Comparison of ENCODE assay signal across 16 cellular contexts in genomic region chr5:178215263-178216002, GRCh38. TPM values are rescaled to one million over a fixed set of nuclear protein-coding genes. Genes with fewer than 3 reads are reported as not detected.
DNase-seq lines count a peak whose midpoint lies in the region; ATAC-seq and TF ChIP-seq lines count a peak whose summit lies in the region.
"Had no signal": no experiment of that assay in that cellular context is flagged by ENCODE, and none has a peak within 500 bp of the region (broad histone marks: within the 10 kb centered on the region; RNA-seq: fewer than 3 reads in every experiment).

No MANE protein-coding gene starts in this region.

- TF ChIP-seq CTCF in CD14-positive monocyte (IDR thresholded peaks at IDR 0.05): no peak
- no peak for TF ChIP-seq CTCF in HFFc6 (IDR thresholded peaks at IDR 0.05)

- H3K27ac Mint-ChIP-seq in CD14-positive monocyte: peak overlapping the region in 3 of 7 donors; percentile 27 to 75 (median 37)
- peak overlapping the region; percentile 22 for H3K27ac Mint-ChIP-seq in activated naive CD8-positive, alpha-beta T cell
- peak overlapping the region in 4 of 9 donors; percentile 14 to 71 (median 50) for H3K27ac Mint-ChIP-seq in naive thymus-derived CD4-positive, alpha-beta T cell
- no peak overlapping the region for H3K27ac Mint-ChIP-seq in HFFc6

- POLR2A ChIA-PET in naive thymus-derived CD4-positive, alpha-beta T cell (lab: Charles Lee): interaction anchor here (1.1 to 3.8 kb wide), 5 partner anchors 9 to 15 kb away, joined by 3 to 11 read pairs (median 11); partner anchors contain the start of gene HNRNPAB

- DNase-seq in CD14-positive monocyte (ENCODE audit: low spot score) (peak; percentile 31), D341Med (ENCODE audit: low spot score) (peak; percentile 52), NOMO-1 treated with DMSO at 0.1 percent for 48 hours (lab: John Stamatoyannopoulos, UW; ENCODE audit: unreplicated experiment) (no peak), HFFc6 (no peak)
- DNase-seq in naive thymus-derived CD4-positive, alpha-beta T cell: no peak
- no peak for DNase-seq in activated CD4-positive, alpha-beta T cell treated with anti-CD3 and anti-CD28 coated beads for 48 hours
- DNase-seq: NCI-H187 treated with DMSO at 0.1 percent for 48 hours, NCI-H524 treated with DMSO at 0.1 percent for 48 hours, nephron progenitor cell, testis had no signal

- no peaks in the 10 kb centered on the region for H3K27me3 ChIP-seq in naive thymus-derived CD4-positive, alpha-beta T cell (ENCODE audit: control insufficient read depth in 2 of 2, insufficient read depth in 2 of 2, low read length in 2 of 2)
- H3K27me3 ChIP-seq: SJSA1, testis had no signal

- H3K36me3 Mint-ChIP-seq in CD14-positive monocyte (peaks cover 71 to 95% of the 10 kb centered on the region in 2 donors), HFFc6 (ENCODE audit: low read depth) (peaks cover 35% of the 10 kb centered on the region)
- H3K36me3 Mint-ChIP-seq in activated naive CD8-positive, alpha-beta T cell: peaks cover 4% of the 10 kb centered on the region
- peaks cover 5 to 44% (median 12%) of the 10 kb centered on the region in 5 donors for H3K36me3 Mint-ChIP-seq in naive thymus-derived CD4-positive, alpha-beta T cell

- H3K9me3 Mint-ChIP-seq in CD14-positive monocyte: peaks cover 0 to 5% (median 0%) of the 10 kb centered on the region in 7 donors
- no peaks in the 10 kb centered on the region for H3K9me3 Mint-ChIP-seq in activated naive CD8-positive, alpha-beta T cell (ENCODE audit: low read depth)
- no peaks in the 10 kb centered on the region for H3K9me3 Mint-ChIP-seq in naive thymus-derived CD4-positive, alpha-beta T cell
- no peaks in the 10 kb centered on the region for H3K9me3 Mint-ChIP-seq in HFFc6
- H3K9me3 Mint-ChIP-seq: activated T-helper 17 cell treated with anti-CD3 and anti-CD28 coated beads, Interleukin-2, amount 50 U/mL, for 72 hours; nephron progenitor cell; WTC11 had no signal

- H3K36me3 ChIP-seq in naive thymus-derived CD4-positive, alpha-beta T cell (ENCODE audit: control insufficient read depth in 2 of 3, insufficient read depth in 3 of 3, low read length in 3 of 3): peaks cover 5 to 61% (median 19%) of the 10 kb centered on the region in 3 experiments

- CTCF ChIA-PET in naive thymus-derived CD4-positive, alpha-beta T cell (lab: Charles Lee): interaction anchor here (0.6 to 1.5 kb wide), 2 partner anchors 10 to 19 kb away, joined by 3 read pairs; no protein-coding TSS in a partner anchor

- H3K4me3 Mint-ChIP-seq in CD14-positive monocyte (no peak overlapping the region), HFFc6 (no peak overlapping the region)
- no peak overlapping the region for H3K4me3 Mint-ChIP-seq in activated naive CD8-positive, alpha-beta T cell
- H3K4me3 Mint-ChIP-seq in naive thymus-derived CD4-positive, alpha-beta T cell: no peak overlapping the region
- H3K4me3 Mint-ChIP-seq: activated T-helper 17 cell treated with anti-CD3 and anti-CD28 coated beads, Interleukin-2, amount 50 U/mL, for 72 hours; nephron progenitor cell; WTC11 had no signal

- H3K4me1 Mint-ChIP-seq in CD14-positive monocyte (peaks cover 24% of the 10 kb centered on the region), HFFc6 (ENCODE audit: low read depth) (no peaks in the 10 kb centered on the region)
- peaks cover 18% of the 10 kb centered on the region for H3K4me1 Mint-ChIP-seq in activated naive CD8-positive, alpha-beta T cell (ENCODE audit: low read depth)
- peaks cover 6 to 22% (median 13%) of the 10 kb centered on the region in 7 donors for H3K4me1 Mint-ChIP-seq in naive thymus-derived CD4-positive, alpha-beta T cell
- H3K4me1 Mint-ChIP-seq: nephron progenitor cell had no signal

- H3K4me1 ChIP-seq in naive thymus-derived CD4-positive, alpha-beta T cell (ENCODE audit: control insufficient read depth in 2 of 2, insufficient read depth in 2 of 2, low read length in 2 of 2): no peaks in the 10 kb centered on the region
- H3K4me1 ChIP-seq: SJSA1 had no signal

- ATAC-seq in naive thymus-derived CD4-positive, alpha-beta T cell: no peak
- ATAC-seq: activated T-helper 17 cell treated with anti-CD3 and anti-CD28 coated beads, Interleukin-2, amount 50 U/mL, for 72 hours; WTC11 had no signal

- no peaks in the 10 kb centered on the region for H3K9me3 ChIP-seq in naive thymus-derived CD4-positive, alpha-beta T cell (ENCODE audit: control insufficient read depth in 2 of 3, low read length in 3 of 3)
- H3K9me3 ChIP-seq: SJSA1, testis had no signal

- intact Hi-C loops in CD14-positive monocyte (cut with micrococcal nuclease): no loop called here
- intact Hi-C loops in naive thymus-derived CD4-positive, alpha-beta T cell (cut with micrococcal nuclease): no loop called here

- H3K4me3 ChIP-seq in naive thymus-derived CD4-positive, alpha-beta T cell (ENCODE audit: low read length): no peak overlapping the region
- H3K4me3 ChIP-seq: SJSA1, testis had no signal

- peaks cover 0 to 3% (median 0%) of the 10 kb centered on the region in 3 donors for H3K27me3 Mint-ChIP-seq in CD14-positive monocyte (ENCODE audit: low read depth in 3 of 3)
- no peaks in the 10 kb centered on the region for H3K27me3 Mint-ChIP-seq in activated naive CD8-positive, alpha-beta T cell
- no peaks in the 10 kb centered on the region for H3K27me3 Mint-ChIP-seq in naive thymus-derived CD4-positive, alpha-beta T cell
- H3K27me3 Mint-ChIP-seq in HFFc6 (ENCODE audit: insufficient read depth): peaks cover 6% of the 10 kb centered on the region
- H3K27me3 Mint-ChIP-seq: activated T-helper 17 cell treated with anti-CD3 and anti-CD28 coated beads, Interleukin-2, amount 50 U/mL, for 72 hours had no signal

- peak overlapping the region; percentile 37 for H3K27ac ChIP-seq in naive thymus-derived CD4-positive, alpha-beta T cell (ENCODE audit: low read depth, low read length)
- H3K27ac ChIP-seq: SJSA1, testis had no signal

RNA-seq across cellular contexts. Expression of gene HNRNPAB, which starts 11.1 kb away (rescaled TPM):
- 10 to 100 TPM; 54.2 to 59.4 TPM for polyA plus RNA-seq in CD14-positive monocyte
- total RNA-seq in naive thymus-derived CD4-positive, alpha-beta T cell: 100 to 1,000 TPM in 1 of 5 experiments, 10 to 100 TPM in 4; 68.9 to 197 (median 82.6) TPM
- polyA plus RNA-seq in naive thymus-derived CD4-positive, alpha-beta T cell: 10 to 100 TPM; 40.6 to 62.4 TPM
- total RNA-seq in HFFc6 (2021; fragmentation: NEBNext Ultra II Directional; extraction: Animal tissue kit (Norgen Biotek cat#: 25700)): 100 to 1,000 TPM; 153 to 218 (median 197) TPM

RNA-seq across cellular contexts. Expression of gene PHYKPL, which starts 17.2 kb away (rescaled TPM):
- polyA plus RNA-seq in CD14-positive monocyte: 10 to 100 TPM; 39.2 to 43.0 TPM
- total RNA-seq in naive thymus-derived CD4-positive, alpha-beta T cell: 100 to 1,000 TPM; 107 to 265 (median 176) TPM
- 10 to 100 TPM; 38.8 to 50.2 TPM for polyA plus RNA-seq in naive thymus-derived CD4-positive, alpha-beta T cell
- total RNA-seq in HFFc6 (2021; fragmentation: NEBNext Ultra II Directional; extraction: Animal tissue kit (Norgen Biotek cat#: 25700)): 10 to 100 TPM; 18.7 to 25.6 (median 23.9) TPM

RNA-seq across cellular contexts. Expression of gene GMCL2, which starts 28.3 kb away (rescaled TPM):
- polyA plus RNA-seq in CD14-positive monocyte: not detected
- not detected for total RNA-seq in naive thymus-derived CD4-positive, alpha-beta T cell
- polyA plus RNA-seq in naive thymus-derived CD4-positive, alpha-beta T cell: not detected
- total RNA-seq in HFFc6 (2021; fragmentation: NEBNext Ultra II Directional; extraction: Animal tissue kit (Norgen Biotek cat#: 25700)): not detected
- total RNA-seq: activated T-helper 17 cell treated with anti-CD3 and anti-CD28 coated beads, Interleukin-2, amount 50 U/mL, for 72 hours; bronchial epithelial cell; glomerular endothelial cell; SJSA1; WTC11 had no signal

Comparison
In these comparisons a context has a peak if more than half of its experiments do, and no peak if none do; other contexts are left out.
1. DNase-seq: peak in CD14-positive monocyte (single experiment) and D341Med (single experiment); none in naive thymus-derived CD4-positive, alpha-beta T cell (0 of 9), activated CD4-positive, alpha-beta T cell treated with anti-CD3 and anti-CD28 coated beads for 48 hours (single experiment), NOMO-1 treated with DMSO at 0.1 percent for 48 hours (single experiment) and HFFc6 (single experiment).
2. RNA of gene PHYKPL, which starts 17.2 kb away (total RNA-seq): 107 to 265 TPM in naive thymus-derived CD4-positive, alpha-beta T cell; 18.7 to 25.6 TPM in HFFc6; every median in the first group is over 4 times any median in the second.